29 cellular contexts compared by ENCODE assay signal in genomic region chr1:113818585-113818984, GRCh38. TPM values are rescaled to one million over a fixed set of nuclear protein-coding genes. Genes with fewer than 3 reads are reported as not detected.
"Had no signal": no experiment of that assay in that cellular context is flagged by ENCODE, and none has a peak within 500 bp of the region (broad histone marks: within the 10 kb centered on the region; RNA-seq: fewer than 3 reads in every experiment).

No MANE protein-coding gene starts in this region.

- H3K27ac Mint-ChIP-seq: activated CD4-positive, alpha-beta T cell treated with anti-CD3 and anti-CD28 coated beads, Interleukin-2, amount 10 ng/mL, durations not matched to agents 24 days and 14 days; activated naive CD4-positive, alpha-beta T cell treated with anti-CD3 and anti-CD28 coated beads, Interleukin-2, amount 10 ng/mL, durations not matched to agents 7 days and 5 days; activated naive CD8-positive, alpha-beta T cell treated with anti-CD3 and anti-CD28 coated beads, Interleukin-2, amount 10 ng/mL, durations not matched to agents 7 days and 5 days; T-helper 1 cell treated with Interleukin-12 subunit alpha and Interleukin-12 subunit beta and Interleukin-4 antibody, amounts not matched to agents 30 μg/mL and 1 μg/mL, for 36 hours; WTC11 had no signal

- H3K36me3 ChIP-seq: breast epithelium, SJCRH30 had no signal

- H3K36me3 Mint-ChIP-seq: WTC11 had no signal

- H3K9me3 ChIP-seq: breast epithelium, Peyer's patch, SJCRH30 had no signal

- H3K27me3 Mint-ChIP-seq: activated CD4-positive, alpha-beta T cell treated with anti-CD3 and anti-CD28 coated beads, Interleukin-2, amount 10 ng/mL, durations not matched to agents 24 days and 14 days; activated naive CD4-positive, alpha-beta T cell treated with anti-CD3 and anti-CD28 coated beads, Interleukin-2, amount 10 ng/mL, durations not matched to agents 7 days and 5 days; activated naive CD8-positive, alpha-beta T cell treated with anti-CD3 and anti-CD28 coated beads, Interleukin-2, amount 10 ng/mL, durations not matched to agents 7 days and 5 days; activated T-helper 17 cell treated with anti-CD3 and anti-CD28 coated beads, Interleukin-2, amount 50 U/mL, for 72 hours had no signal

- H3K27me3 ChIP-seq: breast epithelium, Peyer's patch, SJCRH30 had no signal

- H3K9me3 Mint-ChIP-seq: activated CD4-positive, alpha-beta T cell treated with anti-CD3 and anti-CD28 coated beads, Interleukin-2, amount 10 ng/mL, durations not matched to agents 24 days and 14 days; activated naive CD4-positive, alpha-beta T cell treated with anti-CD3 and anti-CD28 coated beads, Interleukin-2, amount 10 ng/mL, durations not matched to agents 7 days and 5 days; activated naive CD8-positive, alpha-beta T cell treated with anti-CD3 and anti-CD28 coated beads, Interleukin-2, amount 10 ng/mL, durations not matched to agents 7 days and 5 days; activated T-helper 17 cell treated with anti-CD3 and anti-CD28 coated beads, Interleukin-2, amount 50 U/mL, for 72 hours; T-helper 1 cell treated with Interleukin-12 subunit alpha and Interleukin-12 subunit beta and Interleukin-4 antibody, amounts not matched to agents 30 μg/mL and 1 μg/mL, for 36 hours; WTC11 had no signal

- H3K4me1 ChIP-seq: breast epithelium, Peyer's patch, SJCRH30 had no signal

- H3K27ac ChIP-seq: breast epithelium, Peyer's patch, RWPE1, SJCRH30 had no signal

- H3K4me3 ChIP-seq: breast epithelium, Peyer's patch, SJCRH30 had no signal

- H3K4me3 Mint-ChIP-seq: activated CD4-positive, alpha-beta T cell treated with anti-CD3 and anti-CD28 coated beads, Interleukin-2, amount 10 ng/mL, durations not matched to agents 24 days and 14 days; activated naive CD4-positive, alpha-beta T cell treated with anti-CD3 and anti-CD28 coated beads, Interleukin-2, amount 10 ng/mL, durations not matched to agents 7 days and 5 days; activated naive CD8-positive, alpha-beta T cell treated with anti-CD3 and anti-CD28 coated beads, Interleukin-2, amount 10 ng/mL, durations not matched to agents 7 days and 5 days; activated T-helper 17 cell treated with anti-CD3 and anti-CD28 coated beads, Interleukin-2, amount 50 U/mL, for 72 hours; T-helper 1 cell treated with Interleukin-12 subunit alpha and Interleukin-12 subunit beta and Interleukin-4 antibody, amounts not matched to agents 30 μg/mL and 1 μg/mL, for 36 hours; WTC11 had no signal

- H3K4me1 Mint-ChIP-seq: activated CD4-positive, alpha-beta T cell treated with anti-CD3 and anti-CD28 coated beads, Interleukin-2, amount 10 ng/mL, durations not matched to agents 24 days and 14 days; activated naive CD4-positive, alpha-beta T cell treated with anti-CD3 and anti-CD28 coated beads, Interleukin-2, amount 10 ng/mL, durations not matched to agents 7 days and 5 days; activated naive CD8-positive, alpha-beta T cell treated with anti-CD3 and anti-CD28 coated beads, Interleukin-2, amount 10 ng/mL, durations not matched to agents 7 days and 5 days; activated T-helper 17 cell treated with anti-CD3 and anti-CD28 coated beads, Interleukin-2, amount 50 U/mL, for 72 hours; WTC11 had no signal

- DNase-seq: activated CD4-positive, alpha-beta T cell treated with anti-CD3 and anti-CD28 coated beads for 1 hour; activated CD4-positive, alpha-beta T cell treated with anti-CD3 and anti-CD28 coated beads, Interleukin-2, amount 10 ng/mL, durations not matched to agents 24 days and 14 days; activated CD4-positive, alpha-beta T cell treated with anti-CD3 and anti-CD28 coated beads, Interleukin-2, amount 50 U/mL, for 48 hours; activated gamma-delta T cell treated with Interleukin-2 at 50 U/mL for 16 hours; activated naive CD4-positive, alpha-beta T cell treated with anti-CD3 and anti-CD28 coated beads, Interleukin-2, amount 10 ng/mL, durations not matched to agents 7 days and 5 days; activated naive CD8-positive, alpha-beta T cell treated with anti-CD3 and anti-CD28 coated beads, Interleukin-2, amount 10 ng/mL, durations not matched to agents 7 days and 5 days; activated T-cell treated with anti-CD3 and anti-CD28 coated beads for 4 hours; activated T-cell treated with anti-CD3 and anti-CD28 coated beads, Interleukin-2, amount 50 U/mL, for 48 hours; aorta; caudate nucleus; Kasumi-1; KBM-7; NCI-H1048; NCI-H1417; NCI-H1930; NCI-H2171; NCI-H2227 treated with DMSO at 0.1 percent for 48 hours; NCI-H446 treated with DMSO at 0.1 percent for 48 hours; NCI-H524 treated with DMSO at 0.1 percent for 48 hours; NCI-H774; NK-92 treated with Interleukin-12 subunit alpha and Interleukin-12 subunit beta, amount 100 ng/mL, for 24 hours; Peyer's patch; Right ventricle myocardium superior; SJCRH30 had no signal

- ATAC-seq: WTC11 had no signal

RNA-seq across cellular contexts. Expression of gene PTPN22, which starts 52.9 kb away (rescaled TPM):
- total RNA-seq: WTC11 had no signal
